ENCODE assay signal across 8 cellular contexts in genomic region chr9:126228779-126229444, GRCh38.
DNase-seq lines count a peak whose midpoint lies in the region; ATAC-seq and TF ChIP-seq lines count a peak whose summit lies in the region.

No MANE protein-coding gene starts in this region.

- WGBS in liver: 27% methylated on average over 19 of the region's 19 CpGs

- H3K9ac ChIP-seq in colonic mucosa (ENCODE audit: low read depth in 2 of 2, low read length in 2 of 2) (no peak overlapping the region), liver (ENCODE audit: low read depth in 1 of 2, low read length in 2 of 2) (no peak overlapping the region)

- H3K4me3 ChIP-seq in colonic mucosa: no peak overlapping the region
- H3K4me3 ChIP-seq in liver (ENCODE audit: low read depth in 1 of 3, low read length in 3 of 3): no peak overlapping the region

- no peaks in the 10 kb centered on the region for H3K36me3 ChIP-seq in colonic mucosa
- no peaks in the 10 kb centered on the region for H3K36me3 ChIP-seq in liver (ENCODE audit: control insufficient read depth in 4 of 4, insufficient read depth in 3 of 4, low read depth in 1 of 4, low read length in 3 of 4)

- H3K27me3 ChIP-seq in colonic mucosa: peaks cover under 1% of the 10 kb centered on the region
- H3K27me3 ChIP-seq in liver (ENCODE audit: control insufficient read depth in 4 of 4, insufficient read depth in 4 of 4, low read length in 3 of 4): no peaks in the 10 kb centered on the region

- no peaks in the 10 kb centered on the region for H3K9me3 ChIP-seq in colonic mucosa
- no peaks in the 10 kb centered on the region for H3K9me3 ChIP-seq in liver (ENCODE audit: control insufficient read depth in 4 of 4, low read length in 3 of 4)

- peak; percentile 94 to 99 for TF ChIP-seq RAD21 in liver (IDR thresholded peaks at IDR 0.05)

- intact Hi-C loops in colonic mucosa (cut with DNase I): loop anchor here (1.0 kb wide), 1 partner anchor 821 kb away; no protein-coding TSS in a partner anchor

- no peaks in the 10 kb centered on the region for H3K4me1 ChIP-seq in colonic mucosa
- H3K4me1 ChIP-seq in liver (ENCODE audit: control insufficient read depth in 4 of 4, insufficient read depth in 4 of 4, low read length in 3 of 4): peaks cover 0 to 3% (median 0%) of the 10 kb centered on the region in 4 donors

- TF ChIP-seq CTCF in colonic mucosa (IDR thresholded peaks at IDR 0.05) (peak; percentile 97), liver (IDR thresholded peaks at IDR 0.05; ENCODE audit: low read depth, low read length, missing input control) (peak; percentile 91)

- DNase-seq in DMS53 treated with DMSO at 0.1 percent for 48 hours (lab: John Stamatoyannopoulos, UW; ENCODE audit: unreplicated experiment) (peak; percentile 43), NCI-H2196 treated with DMSO at 0.1 percent for 48 hours (lab: John Stamatoyannopoulos, UW; ENCODE audit: unreplicated experiment) (peak; percentile 46), colonic mucosa (peak; percentile 71)
- DNase-seq in activated CD4-positive, alpha-beta T cell treated with anti-CD3 and anti-CD28 coated beads for 4 hours: peak; percentile 54 to 61
- peak; percentile 8 to 55 (median 34) for DNase-seq in stimulated activated CD4-positive, alpha-beta T cell treated with anti-CD3 and anti-CD28 coated beads, TNF-alpha, amount 100 ng/mL, for 1 hour (ENCODE audit: low read depth in 3 of 3, low spot score in 1 of 3)

- ATAC-seq in HG02642 (IDR thresholded peaks at IDR 0.05; ENCODE audit: poor library complexity, unreplicated experiment) (peak; percentile 74), HG02840 (IDR thresholded peaks at IDR 0.05; ENCODE audit: low FRiP score, unreplicated experiment) (no peak)

- H3K27ac ChIP-seq in colonic mucosa (no peak overlapping the region), liver (ENCODE audit: low read depth in 1 of 2, low read length in 2 of 2) (no peak overlapping the region)

TF ChIP-seq in liver, 16 proteins besides CTCF, POLR2A, EP300 and RAD21:
- TF ChIP-seq FOXA1 (IDR thresholded peaks at IDR 0.05) (no peak), ZBTB33 (IDR thresholded peaks at IDR 0.05) (no peak), NR2F2 (IDR thresholded peaks at IDR 0.05) (no peak), REST (IDR thresholded peaks at IDR 0.05) (no peak), EGR1 (IDR thresholded peaks at IDR 0.05; ENCODE audit: low read depth in 2 of 2) (no peak), FOXA2 (IDR thresholded peaks at IDR 0.05) (no peak), SP1 (IDR thresholded peaks at IDR 0.05) (no peak), ATF3 (IDR thresholded peaks at IDR 0.05) (no peak), HNF4G (IDR thresholded peaks at IDR 0.05) (no peak), YY1 (IDR thresholded peaks at IDR 0.05) (no peak), JUND (IDR thresholded peaks at IDR 0.05) (no peak), RXRA (IDR thresholded peaks at IDR 0.05) (no peak), GABPA (IDR thresholded peaks at IDR 0.05 in 1 of 2, conservative IDR thresholded peaks at IDR 0.05 in 1 of 2) (no peak), MAX (IDR thresholded peaks at IDR 0.05) (no peak), TAF1 (conservative IDR thresholded peaks at IDR 0.05) (no peak)
